Comparison of ENCODE assay signal across 10 cellular contexts in the genomic region with DNA sequence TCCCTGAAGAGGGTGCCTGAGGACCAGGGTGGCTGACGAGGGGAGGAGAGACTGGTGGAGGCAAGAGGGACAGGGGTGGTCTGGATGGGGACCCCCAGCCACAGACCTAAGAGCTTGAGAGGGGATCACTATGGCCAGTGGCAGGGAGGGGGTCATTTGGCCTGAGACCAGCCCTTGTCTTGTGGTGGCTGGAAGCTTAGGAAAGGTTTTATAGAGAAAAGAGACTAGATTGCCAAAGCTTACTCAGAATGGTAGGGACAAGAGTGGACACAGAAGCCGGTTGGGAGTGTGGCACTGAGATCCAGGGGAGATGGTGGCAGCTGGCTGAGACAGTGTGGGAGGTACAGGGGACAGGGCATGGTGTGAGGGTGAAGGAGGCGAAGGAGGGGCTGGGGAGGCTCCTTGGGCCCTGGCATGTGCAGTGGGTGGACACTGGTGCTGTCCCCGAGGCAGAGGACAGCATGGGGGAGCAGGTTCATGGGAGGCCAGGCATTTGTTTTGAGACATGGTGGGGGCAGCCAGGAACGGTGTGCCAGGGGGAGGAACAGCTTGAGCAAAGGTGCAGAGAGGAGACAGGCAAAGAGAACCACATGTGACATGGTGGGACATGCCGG.
DNase-seq lines count a peak whose midpoint lies in the region; ATAC-seq and TF ChIP-seq lines count a peak whose summit lies in the region.
"Had no signal": no experiment of that assay in that cellular context is flagged by ENCODE, and none has a peak within 500 bp of the region (broad histone marks: within the 10 kb centered on the region; RNA-seq: fewer than 3 reads in every experiment).

No MANE protein-coding gene starts in this region.

- ATAC-seq in heart right ventricle (no peak), Right ventricle myocardium superior (ENCODE audit: poor library complexity) (no peak)
- no peak for ATAC-seq in naive thymus-derived CD4-positive, alpha-beta T cell

- peaks cover 0 to 16% (median 0%) of the 10 kb centered on the region in 9 donors for H3K36me3 ChIP-seq in heart right ventricle
- H3K36me3 ChIP-seq in duodenal mucosa (ENCODE audit: control insufficient read depth in 1 of 2, insufficient read depth in 2 of 2, low read length in 2 of 2): peaks cover 0 to 4% of the 10 kb centered on the region in 2 donors
- H3K36me3 ChIP-seq in naive thymus-derived CD4-positive, alpha-beta T cell (ENCODE audit: control insufficient read depth in 2 of 3, insufficient read depth in 3 of 3, low read length in 3 of 3): no peaks in the 10 kb centered on the region
- H3K36me3 ChIP-seq in uterus: no peaks in the 10 kb centered on the region

- intact Hi-C loops in heart right ventricle (cut with DNase I) (loop anchor here in 8 of 10 donors (2.0 to 10.0 kb wide), 17 partner anchors 36 to 359 kb away; a partner anchor contains a TSS), Right ventricle myocardium superior (cut with DNase I) (loop anchor here (5.0 kb wide), 3 partner anchors 86 to 321 kb away; a partner anchor contains a TSS), uterus (cut with DNase I; ENCODE audit: low total_unique reads) (loop anchor here (10.0 kb wide), 2 partner anchors 323 to 353 kb away; a partner anchor contains a TSS)
- intact Hi-C loops in naive thymus-derived CD4-positive, alpha-beta T cell (cut with micrococcal nuclease): loop anchor here in 1 of 2 donors (2.0 to 5.0 kb wide), 4 partner anchors 37 to 115 kb away; no protein-coding TSS in a partner anchor

- H3K27me3 ChIP-seq in heart right ventricle: no peaks in the 10 kb centered on the region
- H3K27me3 ChIP-seq in duodenal mucosa (ENCODE audit: control insufficient read depth in 1 of 2, insufficient read depth in 2 of 2, low read length in 2 of 2): no peaks in the 10 kb centered on the region
- H3K27me3 ChIP-seq in naive thymus-derived CD4-positive, alpha-beta T cell (ENCODE audit: control insufficient read depth in 2 of 2, insufficient read depth in 2 of 2, low read length in 2 of 2): no peaks in the 10 kb centered on the region
- no peaks in the 10 kb centered on the region for H3K27me3 ChIP-seq in uterus

- 48 to 56% methylated on average over 6 of the region's 6 CpGs for WGBS in heart right ventricle, 2 donors

- peaks cover 0 to 23% (median 0%) of the 10 kb centered on the region in 5 donors for H3K36me3 Mint-ChIP-seq in naive thymus-derived CD4-positive, alpha-beta T cell
- H3K36me3 Mint-ChIP-seq in activated CD4-positive, alpha-beta T cell treated with anti-CD3 and anti-CD28 coated beads, Interleukin-2, amount 10 ng/mL, durations not matched to agents 7 days and 5 days (ENCODE audit: low read depth): peaks cover 2% of the 10 kb centered on the region

- H3K4me1 Mint-ChIP-seq in naive thymus-derived CD4-positive, alpha-beta T cell: peaks cover 10 to 42% (median 16%) of the 10 kb centered on the region in 7 donors
- peaks cover 35% of the 10 kb centered on the region for H3K4me1 Mint-ChIP-seq in activated CD4-positive, alpha-beta T cell treated with anti-CD3 and anti-CD28 coated beads, Interleukin-2, amount 10 ng/mL, durations not matched to agents 7 days and 5 days

- TF ChIP-seq CTCF in heart right ventricle (IDR thresholded peaks at IDR 0.05) (no peak), uterus (IDR thresholded peaks at IDR 0.05) (no peak)

- peak overlapping the region; percentile 39 to 47 for H3K9ac ChIP-seq in duodenal mucosa (ENCODE audit: low read depth in 1 of 2, low read length in 2 of 2)

- H3K9me3 ChIP-seq in heart right ventricle (no peaks in the 10 kb centered on the region), duodenal mucosa (ENCODE audit: control insufficient read depth in 1 of 2, low read length in 2 of 2) (no peaks in the 10 kb centered on the region), uterus (no peaks in the 10 kb centered on the region)
- no peaks in the 10 kb centered on the region for H3K9me3 ChIP-seq in naive thymus-derived CD4-positive, alpha-beta T cell (ENCODE audit: control insufficient read depth in 2 of 3, low read length in 3 of 3)

- POLR2A ChIA-PET in naive thymus-derived CD4-positive, alpha-beta T cell (lab: Charles Lee): interaction anchor here (0.5 to 2.0 kb wide), 2 partner anchors 114 to 790 kb away, joined by 3 to 6 read pairs; no protein-coding TSS in a partner anchor
- POLR2A ChIA-PET in activated CD4-positive, alpha-beta T cell treated with anti-CD3 and anti-CD28 coated beads, Interleukin-2, amount 10 ng/mL, durations not matched to agents 7 days and 5 days (lab: Charles Lee): no interaction called here

- in situ Hi-C loops in G401 (cut with HindIII; ENCODE audit: low sequenced_read_pairs): no loop called here

- peak overlapping the region in 5 of 9 donors; percentile 0 to 48 (median 28) for H3K27ac Mint-ChIP-seq in naive thymus-derived CD4-positive, alpha-beta T cell
- no peak overlapping the region for H3K27ac Mint-ChIP-seq in activated CD4-positive, alpha-beta T cell treated with anti-CD3 and anti-CD28 coated beads, Interleukin-2, amount 10 ng/mL, durations not matched to agents 7 days and 5 days
- H3K27ac Mint-ChIP-seq: IgD-negative memory B cell had no signal

- H3K27ac ChIP-seq in heart right ventricle (peak overlapping the region; percentile 92 to 100 (median 98)), duodenal mucosa (ENCODE audit: low read depth, low read length) (peak overlapping the region; percentile 65), uterus (peak overlapping the region; percentile 98 to 100)
- H3K27ac ChIP-seq in naive thymus-derived CD4-positive, alpha-beta T cell (ENCODE audit: low read depth, low read length): no peak overlapping the region

- H3K4me3 ChIP-seq in heart right ventricle (peak overlapping the region; percentile 35 to 66 (median 54)), duodenal mucosa (ENCODE audit: low read depth in 1 of 2, low read length in 2 of 2) (peak overlapping the region; percentile 23 to 36), uterus (peak overlapping the region; percentile 63 to 67)
- H3K4me3 ChIP-seq in naive thymus-derived CD4-positive, alpha-beta T cell (ENCODE audit: low read length): no peak overlapping the region

- H3K27me3 Mint-ChIP-seq in naive thymus-derived CD4-positive, alpha-beta T cell: no peaks in the 10 kb centered on the region
- no peaks in the 10 kb centered on the region for H3K27me3 Mint-ChIP-seq in activated CD4-positive, alpha-beta T cell treated with anti-CD3 and anti-CD28 coated beads, Interleukin-2, amount 10 ng/mL, durations not matched to agents 7 days and 5 days

- TF ChIP-seq POLR2A in uterus (IDR thresholded peaks at IDR 0.05): peak in 1 of 2 donors; percentile 1

- DNase-seq in heart right ventricle: no peak
- DNase-seq in Right ventricle myocardium superior: no peak
- no peak for DNase-seq in naive thymus-derived CD4-positive, alpha-beta T cell
- DNase-seq in uterus: peak in 1 of 2 donors; percentile 45
- DNase-seq in activated CD4-positive, alpha-beta T cell treated with anti-CD3 and anti-CD28 coated beads, Interleukin-2, amount 10 ng/mL, durations not matched to agents 7 days and 5 days: no peak
- DNase-seq in G401 (ENCODE audit: low spot score): no peak
- DNase-seq in putamen (ENCODE audit: low spot score): no peak
- DNase-seq: dermis blood vessel endothelial cell had no signal

- CTCF ChIA-PET in naive thymus-derived CD4-positive, alpha-beta T cell (lab: Charles Lee): no interaction called here
- CTCF ChIA-PET in activated CD4-positive, alpha-beta T cell treated with anti-CD3 and anti-CD28 coated beads, Interleukin-2, amount 10 ng/mL, durations not matched to agents 7 days and 5 days (lab: Charles Lee): interaction anchor here (0.9 to 1.3 kb wide), 3 partner anchors 10 to 320 kb away, joined by 3 to 4 read pairs (median 3); a partner anchor contains a TSS

- no peaks in the 10 kb centered on the region for H3K9me3 Mint-ChIP-seq in naive thymus-derived CD4-positive, alpha-beta T cell
- H3K9me3 Mint-ChIP-seq in activated CD4-positive, alpha-beta T cell treated with anti-CD3 and anti-CD28 coated beads, Interleukin-2, amount 10 ng/mL, durations not matched to agents 7 days and 5 days: no peaks in the 10 kb centered on the region

- peak overlapping the region in 4 of 10 donors; percentile 4 to 49 (median 12) for H3K4me3 Mint-ChIP-seq in naive thymus-derived CD4-positive, alpha-beta T cell
- H3K4me3 Mint-ChIP-seq in activated CD4-positive, alpha-beta T cell treated with anti-CD3 and anti-CD28 coated beads, Interleukin-2, amount 10 ng/mL, durations not matched to agents 7 days and 5 days: no peak overlapping the region

- H3K4me1 ChIP-seq in heart right ventricle: peaks cover 11 to 80% (median 62%) of the 10 kb centered on the region in 9 donors
- peaks cover 18 to 37% of the 10 kb centered on the region in 2 donors for H3K4me1 ChIP-seq in duodenal mucosa (ENCODE audit: control insufficient read depth in 1 of 2, insufficient read depth in 2 of 2, low read length in 2 of 2)
- peaks cover 18 to 20% of the 10 kb centered on the region in 2 donors for H3K4me1 ChIP-seq in naive thymus-derived CD4-positive, alpha-beta T cell (ENCODE audit: control insufficient read depth in 2 of 2, insufficient read depth in 2 of 2, low read length in 2 of 2)
- H3K4me1 ChIP-seq in uterus: peaks cover 4 to 27% of the 10 kb centered on the region in 2 donors
